ENCODE assay signal across 14 cellular contexts in genomic region chr17:20234266-20234665, GRCh38.
DNase-seq lines count a peak whose midpoint lies in the region; ATAC-seq and TF ChIP-seq lines count a peak whose summit lies in the region.
"Had no signal": no experiment of that assay in that cellular context is flagged by ENCODE, and none has a peak within 500 bp of the region (broad histone marks: within the 10 kb centered on the region; RNA-seq: fewer than 3 reads in every experiment).

No MANE protein-coding gene starts in this region.

- no peaks in the 10 kb centered on the region for H3K27me3 ChIP-seq in hepatocyte
- H3K27me3 ChIP-seq in transverse colon = no peaks in the 10 kb centered on the region
- H3K27me3 ChIP-seq: breast epithelium had no signal

- H3K9me3 ChIP-seq in hepatocyte (ENCODE audit: low read depth) (no peaks in the 10 kb centered on the region), transverse colon (no peaks in the 10 kb centered on the region)
- H3K9me3 ChIP-seq: breast epithelium, Caco-2 had no signal

- no peak overlapping the region for H3K27ac ChIP-seq in hepatocyte
- no peak overlapping the region for H3K27ac ChIP-seq in transverse colon
- H3K27ac ChIP-seq: breast epithelium had no signal

- peak; percentile 50 for ATAC-seq in HG03095 (IDR thresholded peaks at IDR 0.05; ENCODE audit: unreplicated experiment)
- ATAC-seq in effector memory CD8-positive, alpha-beta T cell (replicated peaks) = peak; percentile 54
- ATAC-seq in GM21529 (IDR thresholded peaks at IDR 0.05; ENCODE audit: unreplicated experiment) = no peak
- ATAC-seq in HG02642 (IDR thresholded peaks at IDR 0.05; ENCODE audit: poor library complexity, unreplicated experiment) = no peak
- ATAC-seq: PC-3 had no signal

- peak in 2 of 3 experiments; percentile 19 to 25 for DNase-seq in activated CD8-positive, alpha-beta memory T cell treated with anti-CD3 and anti-CD28 coated beads for 48 hours (ENCODE audit: low read depth in 2 of 3, low spot score in 2 of 3)
- peak in 1 of 3 experiments; percentile 14 for DNase-seq in effector memory CD8-positive, alpha-beta T cell
- peak; percentile 17 to 65 for DNase-seq in stimulated activated CD8-positive, alpha-beta memory T cell treated with anti-CD3 and anti-CD28 coated beads, Interleukin-7, amount 100 ng/mL, for 48 hours (ENCODE audit: extremely low read depth in 1 of 2, low read depth in 1 of 2)
- DNase-seq in hepatocyte (ENCODE audit: low spot score) (no peak), transverse colon (no peak)
- DNase-seq: Caco-2, IMR-90, NCI-H187 treated with DMSO at 0.1 percent for 48 hours, PC-3 had no signal

- no peaks in the 10 kb centered on the region for H3K9me3 Mint-ChIP-seq in effector memory CD8-positive, alpha-beta T cell
- H3K9me3 Mint-ChIP-seq: nephron had no signal

- peaks cover 13% of the 10 kb centered on the region for H3K36me3 Mint-ChIP-seq in effector memory CD8-positive, alpha-beta T cell (ENCODE audit: insufficient read depth)

- no peak overlapping the region for H3K4me3 ChIP-seq in hepatocyte
- H3K4me3 ChIP-seq in transverse colon = no peak overlapping the region
- H3K4me3 ChIP-seq: breast epithelium had no signal

- intact Hi-C loops in transverse colon (cut with DNase I; ENCODE audit: low total_unique reads) = no loop called here

- no peaks in the 10 kb centered on the region for H3K9me2 ChIP-seq in hepatocyte (replicated peaks; ENCODE audit: insufficient read depth)

- no peak overlapping the region for H2AFZ ChIP-seq in hepatocyte

- peak overlapping the region; percentile 3 to 91 for H3K27ac Mint-ChIP-seq in effector memory CD8-positive, alpha-beta T cell
- H3K27ac Mint-ChIP-seq: nephron had no signal

- H3K4me2 ChIP-seq in hepatocyte = no peak overlapping the region

- H3K4me3 Mint-ChIP-seq in effector memory CD8-positive, alpha-beta T cell = peak overlapping the region in 1 of 2 donors; percentile 0
- H3K4me3 Mint-ChIP-seq: nephron had no signal

- TF ChIP-seq CTCF in hepatocyte (IDR thresholded peaks at IDR 0.05; ENCODE audit: poor library complexity) = no peak
- no peak for TF ChIP-seq CTCF in transverse colon (IDR thresholded peaks at IDR 0.05)

- TF ChIP-seq POLR2A in transverse colon (IDR thresholded peaks at IDR 0.05) = no peak

- H4K20me1 ChIP-seq in hepatocyte (ENCODE audit: insufficient read depth, poor library complexity, severe bottlenecking) = no peaks in the 10 kb centered on the region

- H3K4me1 ChIP-seq in hepatocyte (ENCODE audit: insufficient read depth) = no peaks in the 10 kb centered on the region
- H3K4me1 ChIP-seq in transverse colon = no peaks in the 10 kb centered on the region
- H3K4me1 ChIP-seq: breast epithelium, Caco-2 had no signal

- peaks cover 3 to 16% of the 10 kb centered on the region in 2 donors for H3K4me1 Mint-ChIP-seq in effector memory CD8-positive, alpha-beta T cell (ENCODE audit: low read depth in 2 of 2)

- H3K27me3 Mint-ChIP-seq in effector memory CD8-positive, alpha-beta T cell = no peaks in the 10 kb centered on the region

- H3K79me2 ChIP-seq in hepatocyte = no peaks in the 10 kb centered on the region

- no peak for TF ChIP-seq EP300 in transverse colon (IDR thresholded peaks at IDR 0.05; ENCODE audit: low read depth)

- WGBS in hepatocyte (ENCODE audit: low lambda C conversion rate, missing lambda C conversion rate) = 93% methylated on average over 4 of the region's 4 CpGs
- WGBS in transverse colon (ENCODE audit: low coverage in 1 of 2), 2 donors = 69 to 100% methylated on average over 1 to 4 of the region's 4 CpGs

- in situ Hi-C loops in transverse colon (cut with MboI; ENCODE audit: low pct_ligation_motif_present in 1 of 4, low pct_unique_long_range_greater_than_20kb in 1 of 4, low sequenced_read_pairs in 3 of 4) = no loop called here

- no peaks in the 10 kb centered on the region for H3K36me3 ChIP-seq in hepatocyte (replicated peaks; ENCODE audit: insufficient read depth, low read depth)
- peaks cover 0 to 10% (median 0%) of the 10 kb centered on the region in 4 donors for H3K36me3 ChIP-seq in transverse colon
- H3K36me3 ChIP-seq: breast epithelium had no signal

Comparison
In these comparisons a context has a peak if more than half of its experiments do, and no peak if none do; other contexts are left out.
1. ATAC-seq: peak in HG03095 (single experiment) and effector memory CD8-positive, alpha-beta T cell (single experiment); none in GM21529 (single experiment) and HG02642 (single experiment).
2. DNase-seq: peak in activated CD8-positive, alpha-beta memory T cell treated with anti-CD3 and anti-CD28 coated beads for 48 hours (2 of 3) and stimulated activated CD8-positive, alpha-beta memory T cell treated with anti-CD3 and anti-CD28 coated beads, Interleukin-7, amount 100 ng/mL, for 48 hours (2 of 2); none in hepatocyte (single experiment) and transverse colon (single experiment).